1 cellular context compared by ENCODE assay signal in the genomic region with DNA sequence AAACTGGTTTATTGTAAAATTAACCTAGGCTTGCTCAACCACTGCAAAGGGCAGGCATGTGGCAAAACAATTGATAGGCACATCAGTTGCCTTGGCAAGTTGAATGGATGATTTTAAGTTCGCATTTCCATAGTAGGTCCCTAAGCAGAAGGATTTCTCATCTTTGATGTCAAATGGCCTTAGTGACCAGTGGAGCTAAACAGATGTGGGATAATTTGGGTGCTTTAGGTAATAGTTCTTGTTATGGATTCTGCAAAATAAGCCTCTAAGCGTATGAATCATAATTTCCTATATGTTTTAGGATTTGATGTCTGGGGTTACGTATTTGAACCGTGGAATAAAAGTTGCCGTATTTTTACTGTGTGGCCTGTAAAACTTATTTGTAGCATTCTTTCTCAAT.
TF ChIP-seq lines count a peak whose summit lies in the region.

No MANE protein-coding gene starts in this region.

TF ChIP-seq in WTC11, 78 proteins besides CTCF, POLR2A, EP300 and RAD21 (continued from another document):
- TF ChIP-seq, protein P1, sequence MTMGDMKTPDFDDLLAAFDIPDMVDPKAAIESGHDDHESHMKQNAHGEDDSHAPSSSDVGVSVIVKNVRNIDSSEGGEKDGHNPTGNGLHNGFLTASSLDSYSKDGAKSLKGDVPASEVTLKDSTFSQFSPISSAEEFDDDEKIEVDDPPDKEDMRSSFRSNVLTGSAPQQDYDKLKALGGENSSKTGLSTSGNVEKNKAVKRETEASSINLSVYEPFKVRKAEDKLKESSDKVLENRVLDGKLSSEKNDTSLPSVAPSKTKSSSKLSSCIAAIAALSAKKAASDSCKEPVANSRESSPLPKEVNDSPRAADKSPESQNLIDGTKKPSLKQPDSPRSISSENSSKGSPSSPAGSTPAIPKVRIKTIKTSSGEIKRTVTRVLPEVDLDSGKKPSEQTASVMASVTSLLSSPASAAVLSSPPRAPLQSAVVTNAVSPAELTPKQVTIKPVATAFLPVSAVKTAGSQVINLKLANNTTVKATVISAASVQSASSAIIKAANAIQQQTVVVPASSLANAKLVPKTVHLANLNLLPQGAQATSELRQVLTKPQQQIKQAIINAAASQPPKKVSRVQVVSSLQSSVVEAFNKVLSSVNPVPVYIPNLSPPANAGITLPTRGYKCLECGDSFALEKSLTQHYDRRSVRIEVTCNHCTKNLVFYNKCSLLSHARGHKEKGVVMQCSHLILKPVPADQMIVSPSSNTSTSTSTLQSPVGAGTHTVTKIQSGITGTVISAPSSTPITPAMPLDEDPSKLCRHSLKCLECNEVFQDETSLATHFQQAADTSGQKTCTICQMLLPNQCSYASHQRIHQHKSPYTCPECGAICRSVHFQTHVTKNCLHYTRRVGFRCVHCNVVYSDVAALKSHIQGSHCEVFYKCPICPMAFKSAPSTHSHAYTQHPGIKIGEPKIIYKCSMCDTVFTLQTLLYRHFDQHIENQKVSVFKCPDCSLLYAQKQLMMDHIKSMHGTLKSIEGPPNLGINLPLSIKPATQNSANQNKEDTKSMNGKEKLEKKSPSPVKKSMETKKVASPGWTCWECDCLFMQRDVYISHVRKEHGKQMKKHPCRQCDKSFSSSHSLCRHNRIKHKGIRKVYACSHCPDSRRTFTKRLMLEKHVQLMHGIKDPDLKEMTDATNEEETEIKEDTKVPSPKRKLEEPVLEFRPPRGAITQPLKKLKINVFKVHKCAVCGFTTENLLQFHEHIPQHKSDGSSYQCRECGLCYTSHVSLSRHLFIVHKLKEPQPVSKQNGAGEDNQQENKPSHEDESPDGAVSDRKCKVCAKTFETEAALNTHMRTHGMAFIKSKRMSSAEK (CRISPR knock-in tag; IDR thresholded peaks at IDR 0.05; ENCODE audit: borderline replicate concordance): no peak
- TF ChIP-seq NFATC4 (CRISPR knock-in tag; IDR thresholded peaks at IDR 0.05) (no peak), JUN (CRISPR knock-in tag; IDR thresholded peaks at IDR 0.05) (no peak), OVOL2 (CRISPR knock-in tag; IDR thresholded peaks at IDR 0.05; ENCODE audit: borderline replicate concordance) (no peak), TCF7 (CRISPR knock-in tag; IDR thresholded peaks at IDR 0.05; ENCODE audit: low read depth) (no peak), ELF4 (CRISPR knock-in tag; IDR thresholded peaks at IDR 0.05; ENCODE audit: low read depth) (no peak), ATF1 (CRISPR knock-in tag; IDR thresholded peaks at IDR 0.05) (no peak), ZNF138 (CRISPR knock-in tag; conservative IDR thresholded peaks at IDR 0.05) (no peak), ZNF396 (CRISPR knock-in tag; IDR thresholded peaks at IDR 0.05; ENCODE audit: borderline replicate concordance) (no peak)
- TF ChIP-seq, protein P2, sequence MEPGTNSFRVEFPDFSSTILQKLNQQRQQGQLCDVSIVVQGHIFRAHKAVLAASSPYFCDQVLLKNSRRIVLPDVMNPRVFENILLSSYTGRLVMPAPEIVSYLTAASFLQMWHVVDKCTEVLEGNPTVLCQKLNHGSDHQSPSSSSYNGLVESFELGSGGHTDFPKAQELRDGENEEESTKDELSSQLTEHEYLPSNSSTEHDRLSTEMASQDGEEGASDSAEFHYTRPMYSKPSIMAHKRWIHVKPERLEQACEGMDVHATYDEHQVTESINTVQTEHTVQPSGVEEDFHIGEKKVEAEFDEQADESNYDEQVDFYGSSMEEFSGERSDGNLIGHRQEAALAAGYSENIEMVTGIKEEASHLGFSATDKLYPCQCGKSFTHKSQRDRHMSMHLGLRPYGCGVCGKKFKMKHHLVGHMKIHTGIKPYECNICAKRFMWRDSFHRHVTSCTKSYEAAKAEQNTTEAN (CRISPR knock-in tag; IDR thresholded peaks at IDR 0.05): no peak
- TF ChIP-seq, protein P3, sequence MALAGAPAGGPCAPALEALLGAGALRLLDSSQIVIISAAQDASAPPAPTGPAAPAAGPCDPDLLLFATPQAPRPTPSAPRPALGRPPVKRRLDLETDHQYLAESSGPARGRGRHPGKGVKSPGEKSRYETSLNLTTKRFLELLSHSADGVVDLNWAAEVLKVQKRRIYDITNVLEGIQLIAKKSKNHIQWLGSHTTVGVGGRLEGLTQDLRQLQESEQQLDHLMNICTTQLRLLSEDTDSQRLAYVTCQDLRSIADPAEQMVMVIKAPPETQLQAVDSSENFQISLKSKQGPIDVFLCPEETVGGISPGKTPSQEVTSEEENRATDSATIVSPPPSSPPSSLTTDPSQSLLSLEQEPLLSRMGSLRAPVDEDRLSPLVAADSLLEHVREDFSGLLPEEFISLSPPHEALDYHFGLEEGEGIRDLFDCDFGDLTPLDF (CRISPR knock-in tag; IDR thresholded peaks at IDR 0.05): no peak
- TF ChIP-seq, protein P4, sequence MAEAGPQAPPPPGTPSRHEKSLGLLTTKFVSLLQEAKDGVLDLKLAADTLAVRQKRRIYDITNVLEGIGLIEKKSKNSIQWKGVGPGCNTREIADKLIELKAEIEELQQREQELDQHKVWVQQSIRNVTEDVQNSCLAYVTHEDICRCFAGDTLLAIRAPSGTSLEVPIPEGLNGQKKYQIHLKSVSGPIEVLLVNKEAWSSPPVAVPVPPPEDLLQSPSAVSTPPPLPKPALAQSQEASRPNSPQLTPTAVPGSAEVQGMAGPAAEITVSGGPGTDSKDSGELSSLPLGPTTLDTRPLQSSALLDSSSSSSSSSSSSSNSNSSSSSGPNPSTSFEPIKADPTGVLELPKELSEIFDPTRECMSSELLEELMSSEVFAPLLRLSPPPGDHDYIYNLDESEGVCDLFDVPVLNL (CRISPR knock-in tag; IDR thresholded peaks at IDR 0.05; ENCODE audit: borderline replicate concordance, low read depth): no peak
- TF ChIP-seq, protein P5, sequence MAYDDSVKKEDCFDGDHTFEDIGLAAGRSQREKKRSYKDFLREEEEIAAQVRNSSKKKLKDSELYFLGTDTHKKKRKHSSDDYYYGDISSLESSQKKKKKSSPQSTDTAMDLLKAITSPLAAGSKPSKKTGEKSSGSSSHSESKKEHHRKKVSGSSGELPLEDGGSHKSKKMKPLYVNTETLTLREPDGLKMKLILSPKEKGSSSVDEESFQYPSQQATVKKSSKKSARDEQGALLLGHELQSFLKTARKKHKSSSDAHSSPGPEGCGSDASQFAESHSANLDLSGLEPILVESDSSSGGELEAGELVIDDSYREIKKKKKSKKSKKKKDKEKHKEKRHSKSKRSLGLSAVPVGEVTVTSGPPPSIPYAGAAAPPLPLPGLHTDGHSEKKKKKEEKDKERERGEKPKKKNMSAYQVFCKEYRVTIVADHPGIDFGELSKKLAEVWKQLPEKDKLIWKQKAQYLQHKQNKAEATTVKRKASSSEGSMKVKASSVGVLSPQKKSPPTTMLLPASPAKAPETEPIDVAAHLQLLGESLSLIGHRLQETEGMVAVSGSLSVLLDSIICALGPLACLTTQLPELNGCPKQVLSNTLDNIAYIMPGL (CRISPR knock-in tag; IDR thresholded peaks at IDR 0.05): no peak
- TF ChIP-seq, protein P6, sequence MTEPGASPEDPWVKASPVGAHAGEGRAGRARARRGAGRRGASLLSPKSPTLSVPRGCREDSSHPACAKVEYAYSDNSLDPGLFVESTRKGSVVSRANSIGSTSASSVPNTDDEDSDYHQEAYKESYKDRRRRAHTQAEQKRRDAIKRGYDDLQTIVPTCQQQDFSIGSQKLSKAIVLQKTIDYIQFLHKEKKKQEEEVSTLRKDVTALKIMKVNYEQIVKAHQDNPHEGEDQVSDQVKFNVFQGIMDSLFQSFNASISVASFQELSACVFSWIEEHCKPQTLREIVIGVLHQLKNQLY (CRISPR knock-in tag; IDR thresholded peaks at IDR 0.05): no peak
- TF ChIP-seq, protein P7, sequence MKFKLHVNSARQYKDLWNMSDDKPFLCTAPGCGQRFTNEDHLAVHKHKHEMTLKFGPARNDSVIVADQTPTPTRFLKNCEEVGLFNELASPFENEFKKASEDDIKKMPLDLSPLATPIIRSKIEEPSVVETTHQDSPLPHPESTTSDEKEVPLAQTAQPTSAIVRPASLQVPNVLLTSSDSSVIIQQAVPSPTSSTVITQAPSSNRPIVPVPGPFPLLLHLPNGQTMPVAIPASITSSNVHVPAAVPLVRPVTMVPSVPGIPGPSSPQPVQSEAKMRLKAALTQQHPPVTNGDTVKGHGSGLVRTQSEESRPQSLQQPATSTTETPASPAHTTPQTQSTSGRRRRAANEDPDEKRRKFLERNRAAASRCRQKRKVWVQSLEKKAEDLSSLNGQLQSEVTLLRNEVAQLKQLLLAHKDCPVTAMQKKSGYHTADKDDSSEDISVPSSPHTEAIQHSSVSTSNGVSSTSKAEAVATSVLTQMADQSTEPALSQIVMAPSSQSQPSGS (CRISPR knock-in tag; IDR thresholded peaks at IDR 0.05; ENCODE audit: borderline replicate concordance, low read depth): no peak
